ENCODE assay signal across 20 cellular contexts in the genomic region with DNA sequence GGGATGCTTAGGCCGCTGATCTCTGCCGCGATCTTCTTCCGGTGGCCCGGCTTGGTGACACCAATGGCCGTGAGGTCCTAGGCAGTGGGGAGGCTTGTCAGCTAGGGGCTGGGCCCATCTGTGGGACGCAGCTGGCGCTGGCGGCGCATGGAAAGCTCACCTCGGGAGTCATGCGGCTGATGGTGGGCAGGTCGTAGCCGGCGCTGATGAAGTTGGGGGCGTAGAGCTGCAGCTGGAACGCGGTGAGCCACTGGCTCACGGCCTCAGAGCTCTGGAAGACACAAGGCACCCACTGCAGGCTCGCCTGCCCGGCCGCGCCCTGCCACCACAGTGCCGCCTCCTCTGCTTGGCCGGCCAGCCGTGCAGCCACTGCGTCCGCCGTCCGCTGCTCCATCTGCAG. TPM values are rescaled to one million over a fixed set of nuclear protein-coding genes. Genes with fewer than 3 reads are reported as not detected.
DNase-seq lines count a peak whose midpoint lies in the region; ATAC-seq, FAIRE-seq and TF ChIP-seq lines count a peak whose summit lies in the region.
"Had no signal": no experiment of that assay in that cellular context is flagged by ENCODE, and none has a peak within 500 bp of the region (broad histone marks: within the 10 kb centered on the region; RNA-seq: fewer than 3 reads in every experiment).

No MANE protein-coding gene starts in this region.

- 37% methylated on average over 24 of the region's 30 CpGs for WGBS in GM12878 (ENCODE audit: insufficient coverage, insufficient replicate concordance, low lambda C conversion rate, missing lambda C conversion rate)

- H3K9ac ChIP-seq in BLaER1 = peak overlapping the region; percentile 38
- no peak overlapping the region for H3K9ac ChIP-seq in GM12878 (ENCODE audit: control insufficient read depth, insufficient read depth, low read length)

- H3K79me2 ChIP-seq in GM12878 (ENCODE audit: control insufficient read depth, insufficient read depth, low read length) = no peaks in the 10 kb centered on the region

- BruUV-seq in GM12878 (replicated peaks; lab: Mats Ljungman, UMichigan) = no TSS peak

- RAD21 ChIA-PET in GM12878 (lab: Charles Lee; ENCODE audit: unreplicated experiment) = no interaction called here

- H3K36me3 ChIP-seq in BLaER1 = peaks cover 12% of the 10 kb centered on the region; the same call in 1 of the 2 replicates
- no peaks in the 10 kb centered on the region for H3K36me3 ChIP-seq in GM12878 (ENCODE audit: control insufficient read depth in 2 of 2, insufficient read depth in 2 of 2, low read length in 1 of 2)

- in situ Hi-C loops in GM12878 (cut with MboI) = no loop called here

- no peak for TF ChIP-seq CTCF in GM12878 (IDR thresholded peaks at IDR 0.05 in 2 of 3, conservative IDR thresholded peaks at IDR 0.05 in 1 of 3; ENCODE audit: control insufficient read depth in 2 of 3, extremely low read depth in 1 of 3, insufficient read depth in 1 of 3, low read depth in 3 of 3, low read length in 3 of 3)

- DNase-seq in GM12878 (ENCODE audit: low read depth, low spot score) (no peak), kidney tubule cell (ENCODE audit: low spot score) (peak; percentile 14), NCI-H345 (lab: John Stamatoyannopoulos, UW) (no peak), NCI-H1048 (lab: John Stamatoyannopoulos, UW) (no peak)
- DNase-seq: 8988T; BE2C; Calu3; CD4-positive, alpha-beta memory T cell; DMS79 treated with DMSO at 0.1 percent for 48 hours; GF-D8; HCEC 1CT; KG1 had no signal

- TF ChIP-seq RAD21 in GM12878 (IDR thresholded peaks at IDR 0.05; ENCODE audit: insufficient read depth, low read depth, low read length) = no peak

- intact Hi-C loops in GM12878 (cut with micrococcal nuclease; ENCODE audit: unreplicated experiment) = no loop called here

- FAIRE-seq in GM12878 (lab: Jason Lieb, UNC) = no peak
- FAIRE-seq: H54, HepG2 had no signal

- CTCF ChIA-PET in GM12878 (lab: Yijun Ruan, JAX) = no interaction called here

- H3K4me2 ChIP-seq in BLaER1 = peak overlapping the region; percentile 86
- H3K4me2 ChIP-seq in GM12878 (ENCODE audit: control insufficient read depth, insufficient read depth) = no peak overlapping the region
- H3K4me2 ChIP-seq: GM23338 had no signal

- H2AFZ ChIP-seq in GM12878 (ENCODE audit: control insufficient read depth, low read depth, low read length) = no peak overlapping the region
- H2AFZ ChIP-seq: GM23338 had no signal

- POLR2A ChIA-PET in GM12878 (lab: Charles Lee) = no interaction called here

- H3K27ac ChIP-seq in BLaER1 = peak overlapping the region; percentile 60
- no peak overlapping the region for H3K27ac ChIP-seq in GM12878 (ENCODE audit: control insufficient read depth, insufficient read depth)

- H3K4me3 ChIP-seq in BLaER1 = peak overlapping the region; percentile 8; the same call in 1 of the 2 replicates
- no peak overlapping the region for H3K4me3 ChIP-seq in GM12878
- H3K4me3 ChIP-seq: GM23338 had no signal

- no peaks in the 10 kb centered on the region for H3K27me3 ChIP-seq in BLaER1
- no peaks in the 10 kb centered on the region; a peak in 1 of 4 replicates for H3K27me3 ChIP-seq in GM12878 (replicated peaks in 1 of 2; ENCODE audit: control insufficient read depth in 2 of 2, insufficient read depth in 2 of 2, low read length in 1 of 2)
- H3K27me3 ChIP-seq: BE2C had no signal

- H3K9me3 ChIP-seq in BLaER1 = no peaks in the 10 kb centered on the region
- no peaks in the 10 kb centered on the region for H3K9me3 ChIP-seq in GM12878 (replicated peaks; ENCODE audit: control insufficient read depth, insufficient read depth, low read length)
- H3K9me3 ChIP-seq: BE2C had no signal

- H4K20me1 ChIP-seq in BLaER1 (peaks cover 44% of the 10 kb centered on the region), GM12878 (ENCODE audit: control insufficient read depth, insufficient read depth) (no peaks in the 10 kb centered on the region)

- peaks cover 42% of the 10 kb centered on the region for H3K4me1 ChIP-seq in BLaER1
- no peaks in the 10 kb centered on the region for H3K4me1 ChIP-seq in GM12878 (ENCODE audit: control insufficient read depth, insufficient read depth, low read length)
- H3K4me1 ChIP-seq: BE2C had no signal

- TF ChIP-seq POLR2A in GM12878 (IDR thresholded peaks at IDR 0.05; ENCODE audit: low read depth, low read length) = no peak

- SMC1A ChIA-PET in GM12878 (lab: Charles Lee; ENCODE audit: uncharacterized antibody, unreplicated experiment) = no interaction called here

- no peak for TF ChIP-seq EP300 in GM12878 (IDR thresholded peaks at IDR 0.05; ENCODE audit: borderline replicate concordance in 1 of 2, control insufficient read depth in 1 of 2, low read depth in 2 of 2, low read length in 2 of 2)

- ATAC-seq in GM12878 = peak; percentile 48; the same call in 2 of the 3 replicates
- no peak for ATAC-seq in GM21515 (IDR thresholded peaks at IDR 0.05; ENCODE audit: unreplicated experiment)
- ATAC-seq in HG03457 (IDR thresholded peaks at IDR 0.05; ENCODE audit: unreplicated experiment) = no peak
- ATAC-seq: GM23338, HepG2 had no signal

RNA-seq across cellular contexts. Expression of gene CASKIN1, which starts 12.7 kb away (rescaled TPM):
- total RNA-seq in GM12878 (2013; cell fraction: nucleolus; rRNA removed) = 1.4 and 1.8 TPM in 2 replicates
- total RNA-seq in GM12878 (2014; rRNA removed) = 0.05 and 0.11 TPM in 2 replicates
- total RNA-seq in GM12878 (2014; rRNA removed; fragmentation: Illumina TruSeq; extraction: Trizol) = not detected in 2 replicates
- 0.33 and 0.53 TPM in 2 replicates for total RNA-seq in GM12878 (2021)
- polyA plus RNA-seq in GM12878 (2011; ENCODE audit: low read depth) = 0.09 TPM
- polyA plus RNA-seq in GM12878 (2011; rRNA removed) = 0.03 TPM in 2 replicates
- polyA plus RNA-seq in GM12878 (2011; cell fraction: cytosol; rRNA removed) = 0.04 and 0.05 TPM in 2 replicates
- polyA plus RNA-seq in GM12878 (2011; cell fraction: nucleus; rRNA removed) = 0.91 and 1.1 TPM in 2 replicates
- polyA plus RNA-seq in GM12878 (2012) = 0.37 and 0.49 TPM in 2 replicates
- polyA plus RNA-seq in GM12878 (2014; fragmentation: Illumina TruSeq; extraction: Trizol) = not detected in 2 replicates
- under 1 TPM in 1 of 2 experiments, not detected in 1; 0.08 TPM for polyA plus RNA-seq in GM12878 (2014; fragmentation: Nextera tagmentation; extraction: Ambion mirVana)
- polyA plus RNA-seq in GM12878 (2014; rRNA removed) = 0.15 and 0.32 TPM in 2 replicates
- polyA plus RNA-seq in GM12878 (2016; fragmentation: Nextera tagmentation; extraction: Ambion mirVana) = not detected
- polyA minus RNA-seq in GM12878 (2011; rRNA and poly(A)+ RNA removed) = not detected in 2 replicates
- polyA minus RNA-seq in GM12878 (2011; cell fraction: cytosol; rRNA and poly(A)+ RNA removed) = not detected in 2 replicates
- not detected in 2 replicates for polyA minus RNA-seq in GM12878 (2011; cell fraction: nucleus; rRNA and poly(A)+ RNA removed)
- total RNA-seq: CD4-positive, alpha-beta memory T cell had no signal
- polyA plus RNA-seq: CD14-positive monocyte; CD4-positive, alpha-beta memory T cell; IgD-negative memory B cell had no signal

RNA-seq across cellular contexts. Expression of gene MLST8, which starts 21.6 kb away (rescaled TPM):
- total RNA-seq in GM12878 (2013; cell fraction: nucleolus; rRNA removed) = 15.8 and 21.1 TPM in 2 replicates
- total RNA-seq in GM12878 (2014; rRNA removed) (72.0 and 80.9 TPM in 2 replicates), GM12878 (2014; rRNA removed; fragmentation: Illumina TruSeq; extraction: Trizol) (9.8 and 11.0 TPM in 2 replicates), GM12878 (2021) (73.7 and 75.4 TPM in 2 replicates)
- 18.7 TPM for polyA plus RNA-seq in GM12878 (2011; ENCODE audit: low read depth)
- polyA plus RNA-seq in GM12878 (2011; rRNA removed) (22.4 and 53.0 TPM in 2 replicates), GM12878 (2014; fragmentation: Illumina TruSeq; extraction: Trizol) (5.7 and 29.1 TPM in 2 replicates), GM12878 (2014; fragmentation: Nextera tagmentation; extraction: Ambion mirVana) (1 to 10 TPM; 1.0 to 6.3 TPM), GM12878 (2014; rRNA removed) (114 and 124 TPM in 2 replicates), GM12878 (2016; fragmentation: Nextera tagmentation; extraction: Ambion mirVana) (100 to 1,000 TPM; 111 to 114 TPM)
- 86.9 and 147 TPM in 2 replicates for polyA plus RNA-seq in GM12878 (2011; cell fraction: cytosol; rRNA removed)
- polyA plus RNA-seq in GM12878 (2011; cell fraction: nucleus; rRNA removed) = 223 and 241 TPM in 2 replicates
- 50.5 and 56.3 TPM in 2 replicates for polyA plus RNA-seq in GM12878 (2012)
- polyA minus RNA-seq in GM12878 (2011; rRNA and poly(A)+ RNA removed) = 38.3 and 68.1 TPM in 2 replicates
- 23.7 and 33.5 TPM in 2 replicates for polyA minus RNA-seq in GM12878 (2011; cell fraction: cytosol; rRNA and poly(A)+ RNA removed)
- polyA minus RNA-seq in GM12878 (2011; cell fraction: nucleus; rRNA and poly(A)+ RNA removed) = 71.9 and 106 TPM in 2 replicates

RNA-seq across cellular contexts. Expression of gene BRICD5, which starts 27.0 kb away (rescaled TPM):
- 4.3 and 6.3 TPM in 2 replicates for total RNA-seq in GM12878 (2013; cell fraction: nucleolus; rRNA removed)
- 9.1 and 9.6 TPM in 2 replicates for total RNA-seq in GM12878 (2014; rRNA removed)
- total RNA-seq in GM12878 (2014; rRNA removed; fragmentation: Illumina TruSeq; extraction: Trizol) = 1.5 and 2.7 TPM in 2 replicates
- 5.3 and 5.8 TPM in 2 replicates for total RNA-seq in GM12878 (2021)
- polyA plus RNA-seq in GM12878 (2011; ENCODE audit: low read depth) = 0.43 TPM
- polyA plus RNA-seq in GM12878 (2011; rRNA removed) = 0.66 and 1.5 TPM in 2 replicates
- polyA plus RNA-seq in GM12878 (2011; cell fraction: cytosol; rRNA removed) = 1.2 and 9.8 TPM in 2 replicates
- 34.9 and 41.5 TPM in 2 replicates for polyA plus RNA-seq in GM12878 (2011; cell fraction: nucleus; rRNA removed)
- polyA plus RNA-seq in GM12878 (2012) = 4.2 and 7.4 TPM in 2 replicates
- 1.5 TPM in 1 of 2 replicates, not detected in the other for polyA plus RNA-seq in GM12878 (2014; fragmentation: Illumina TruSeq; extraction: Trizol)
- polyA plus RNA-seq in GM12878 (2014; fragmentation: Nextera tagmentation; extraction: Ambion mirVana) = under 1 TPM in 1 of 2 experiments, not detected in 1; 0.58 TPM
- polyA plus RNA-seq in GM12878 (2014; rRNA removed) = 7.5 and 11.6 TPM in 2 replicates
- polyA plus RNA-seq in GM12878 (2016; fragmentation: Nextera tagmentation; extraction: Ambion mirVana) = 1 to 10 TPM in 1 of 2 experiments, under 1 TPM in 1; 0.84 to 1.1 TPM
- polyA minus RNA-seq in GM12878 (2011; rRNA and poly(A)+ RNA removed) = 0.44 and 1.7 TPM in 2 replicates
- polyA minus RNA-seq in GM12878 (2011; cell fraction: cytosol; rRNA and poly(A)+ RNA removed) = 2.4 and 4.0 TPM in 2 replicates
- 5.4 and 10.9 TPM in 2 replicates for polyA minus RNA-seq in GM12878 (2011; cell fraction: nucleus; rRNA and poly(A)+ RNA removed)
- polyA plus RNA-seq: CD14-positive monocyte had no signal

RNA-seq across cellular contexts. Expression of gene TRAF7, which starts 28.1 kb away (rescaled TPM):
- 33.4 and 41.2 TPM in 2 replicates for total RNA-seq in GM12878 (2013; cell fraction: nucleolus; rRNA removed)
- total RNA-seq in GM12878 (2014; rRNA removed) = 36.9 and 44.6 TPM in 2 replicates
- 23.2 and 26.3 TPM in 2 replicates for total RNA-seq in GM12878 (2014; rRNA removed; fragmentation: Illumina TruSeq; extraction: Trizol)
- 82.6 and 87.0 TPM in 2 replicates for total RNA-seq in GM12878 (2021)
- 11.8 TPM for polyA plus RNA-seq in GM12878 (2011; ENCODE audit: low read depth)
- polyA plus RNA-seq in GM12878 (2011; rRNA removed) = 23.5 and 46.7 TPM in 2 replicates
- 48.3 and 60.3 TPM in 2 replicates for polyA plus RNA-seq in GM12878 (2011; cell fraction: cytosol; rRNA removed)
- 88.1 and 100 TPM in 2 replicates for polyA plus RNA-seq in GM12878 (2011; cell fraction: nucleus; rRNA removed)
- 45.3 and 53.5 TPM in 2 replicates for polyA plus RNA-seq in GM12878 (2012)
- polyA plus RNA-seq in GM12878 (2014; fragmentation: Illumina TruSeq; extraction: Trizol) = 16.8 and 19.4 TPM in 2 replicates
- polyA plus RNA-seq in GM12878 (2014; fragmentation: Nextera tagmentation; extraction: Ambion mirVana) = 1 to 10 TPM in 1 of 2 experiments, under 1 TPM in 1; 0.61 to 2.1 TPM
- polyA plus RNA-seq in GM12878 (2014; rRNA removed) = 44.4 and 50.3 TPM in 2 replicates
- polyA plus RNA-seq in GM12878 (2016; fragmentation: Nextera tagmentation; extraction: Ambion mirVana) = 10 to 100 TPM; 29.8 to 30.2 TPM
- 41.1 and 76.7 TPM in 2 replicates for polyA minus RNA-seq in GM12878 (2011; rRNA and poly(A)+ RNA removed)
- 32.6 and 44.1 TPM in 2 replicates for polyA minus RNA-seq in GM12878 (2011; cell fraction: cytosol; rRNA and poly(A)+ RNA removed)
- 15.0 and 24.1 TPM in 2 replicates for polyA minus RNA-seq in GM12878 (2011; cell fraction: nucleus; rRNA and poly(A)+ RNA removed)

RNA-seq across cellular contexts. Expression of gene PGP, which starts 31.0 kb away (rescaled TPM):
- total RNA-seq in GM12878 (2013; cell fraction: nucleolus; rRNA removed) = 13.3 and 13.5 TPM in 2 replicates
- 22.4 and 25.4 TPM in 2 replicates for total RNA-seq in GM12878 (2014; rRNA removed)
- 9.4 and 10.8 TPM in 2 replicates for total RNA-seq in GM12878 (2014; rRNA removed; fragmentation: Illumina TruSeq; extraction: Trizol)
- total RNA-seq in GM12878 (2021) = 25.7 and 26.1 TPM in 2 replicates
- 2.5 TPM for polyA plus RNA-seq in GM12878 (2011; ENCODE audit: low read depth)
- 4.1 and 6.4 TPM in 2 replicates for polyA plus RNA-seq in GM12878 (2011; rRNA removed)
- 7.4 and 14.2 TPM in 2 replicates for polyA plus RNA-seq in GM12878 (2011; cell fraction: cytosol; rRNA removed)
- 26.4 and 33.0 TPM in 2 replicates for polyA plus RNA-seq in GM12878 (2011; cell fraction: nucleus; rRNA removed)
- 7.3 and 9.3 TPM in 2 replicates for polyA plus RNA-seq in GM12878 (2012)
- 2.2 and 5.6 TPM in 2 replicates for polyA plus RNA-seq in GM12878 (2014; fragmentation: Illumina TruSeq; extraction: Trizol)
- polyA plus RNA-seq in GM12878 (2014; fragmentation: Nextera tagmentation; extraction: Ambion mirVana) = 1 to 10 TPM in 1 of 2 experiments, under 1 TPM in 1; 0.42 to 5.0 TPM
- 28.0 and 34.9 TPM in 2 replicates for polyA plus RNA-seq in GM12878 (2014; rRNA removed)
- polyA plus RNA-seq in GM12878 (2016; fragmentation: Nextera tagmentation; extraction: Ambion mirVana) = 10 to 100 TPM; 13.4 to 25.4 TPM
- 3.1 and 5.9 TPM in 2 replicates for polyA minus RNA-seq in GM12878 (2011; rRNA and poly(A)+ RNA removed)
- 4.1 and 5.5 TPM in 2 replicates for polyA minus RNA-seq in GM12878 (2011; cell fraction: cytosol; rRNA and poly(A)+ RNA removed)
- polyA minus RNA-seq in GM12878 (2011; cell fraction: nucleus; rRNA and poly(A)+ RNA removed) = 9.1 and 16.8 TPM in 2 replicates
